ENCODE assay signal across 10 cellular contexts in the genomic region with DNA sequence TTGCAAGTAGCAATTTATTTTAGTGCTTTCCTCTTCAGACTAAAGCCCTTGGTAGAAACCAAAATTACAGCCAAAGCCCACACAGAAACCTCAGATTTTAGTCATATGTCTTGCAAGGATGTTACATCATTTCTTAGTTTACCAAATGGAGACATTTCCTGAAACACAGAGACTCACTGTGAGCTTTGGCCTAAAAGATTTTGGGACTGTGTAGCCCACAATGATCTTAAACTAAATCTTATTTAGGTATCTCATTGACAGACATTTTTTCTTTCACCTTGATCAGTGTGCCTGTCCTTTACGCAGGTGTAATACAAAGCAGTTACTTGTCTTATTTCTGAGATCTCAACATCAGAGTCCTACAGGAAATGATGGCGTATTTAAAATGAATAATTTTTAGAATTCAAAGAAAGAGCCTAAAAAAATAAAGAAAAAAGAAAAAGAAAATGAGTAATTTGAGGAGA. TPM values are rescaled to one million over a fixed set of nuclear protein-coding genes. Genes with fewer than 3 reads are reported as not detected.
DNase-seq lines count a peak whose midpoint lies in the region; ATAC-seq and TF ChIP-seq lines count a peak whose summit lies in the region.
"Had no signal": no experiment of that assay in that cellular context is flagged by ENCODE, and none has a peak within 500 bp of the region (broad histone marks: within the 10 kb centered on the region; RNA-seq: fewer than 3 reads in every experiment).

No MANE protein-coding gene starts in this region.

- CTCF ChIA-PET in activated CD4-positive, alpha-beta T cell treated with anti-CD3 and anti-CD28 coated beads for 36 hours (lab: Charles Lee) = interaction anchor here (1.1 to 2.8 kb wide), 6 partner anchors 9 to 205 kb away, joined by 3 to 11 read pairs (median 5); no protein-coding TSS in a partner anchor

- peak; percentile 27 for ATAC-seq in activated CD4-positive, alpha-beta T cell treated with anti-CD3 and anti-CD28 coated beads for 36 hours
- no peak for ATAC-seq in left ventricle myocardium superior

- H3K36me3 ChIP-seq in adipocyte (ENCODE audit: control insufficient read depth, insufficient read depth, low read length, severe bottlenecking) (no peaks in the 10 kb centered on the region), spleen (no peaks in the 10 kb centered on the region)

- H3K4me3 Mint-ChIP-seq in activated CD4-positive, alpha-beta T cell treated with anti-CD3 and anti-CD28 coated beads for 36 hours = peak overlapping the region; percentile 43
- H3K4me3 Mint-ChIP-seq: B cell, naive B cell had no signal

- WGBS in spleen, 5 donors = 71 to 84% (median 80%) methylated on average over 2 of the region's 2 CpGs

- H3K4me1 ChIP-seq in adipocyte (ENCODE audit: control insufficient read depth, insufficient read depth, low read length) (peaks cover 38% of the 10 kb centered on the region), spleen (peaks cover 0 to 74% (median 46%) of the 10 kb centered on the region in 6 donors)

- DNase-seq in activated CD4-positive, alpha-beta T cell treated with anti-CD3 and anti-CD28 coated beads for 36 hours = peak; percentile 16
- no peak for DNase-seq in activated CD4-positive, alpha-beta T cell treated with anti-CD3 and anti-CD28 coated beads, Interleukin-2, amount 50 U/mL, for 1 hour
- DNase-seq in HL-60 (ENCODE audit: low read depth in 1 of 2, low spot score in 1 of 2) (peak in 1 of 2 experiments; percentile 33), adipocyte (ENCODE audit: low read depth) (peak; percentile 81), spleen (no peak), HUDEP-2 (lab: John Stamatoyannopoulos, UW; ENCODE audit: unreplicated experiment in 76 of 76) (no peak), caudate nucleus (lab: John Stamatoyannopoulos, UW) (no peak), left ventricle myocardium superior (no peak)
- DNase-seq: naive B cell had no signal

- intact Hi-C loops in activated CD4-positive, alpha-beta T cell treated with anti-CD3 and anti-CD28 coated beads for 36 hours (cut with DNase I, micrococcal nuclease) = loop anchor here (1.0 to 10.0 kb wide), 7 partner anchors 27 to 636 kb away; a partner anchor contains a TSS
- intact Hi-C loops in spleen (cut with DNase I; ENCODE audit: low total_unique reads) = loop anchor here (5.0 kb wide), 1 partner anchor 203 kb away; no protein-coding TSS in a partner anchor
- intact Hi-C loops in left ventricle myocardium superior (cut with micrococcal nuclease) = no loop called here

- no peaks in the 10 kb centered on the region for H3K9me3 ChIP-seq in adipocyte (ENCODE audit: control insufficient read depth, low read length)
- no peaks in the 10 kb centered on the region for H3K9me3 ChIP-seq in spleen

- no peaks in the 10 kb centered on the region for H3K27me3 ChIP-seq in HL-60 (ENCODE audit: insufficient read depth, poor library complexity, severe bottlenecking)
- no peaks in the 10 kb centered on the region for H3K27me3 ChIP-seq in adipocyte (replicated peaks; ENCODE audit: control insufficient read depth, insufficient read depth, low read length)
- H3K27me3 ChIP-seq in spleen (replicated peaks in 1 of 7) = no peaks in the 10 kb centered on the region

- no peaks in the 10 kb centered on the region for H3K9me3 Mint-ChIP-seq in activated CD4-positive, alpha-beta T cell treated with anti-CD3 and anti-CD28 coated beads for 36 hours (ENCODE audit: low read depth)
- H3K9me3 Mint-ChIP-seq: naive B cell had no signal

- H3K27me3 Mint-ChIP-seq in activated CD4-positive, alpha-beta T cell treated with anti-CD3 and anti-CD28 coated beads for 36 hours = peaks cover 3% of the 10 kb centered on the region
- H3K27me3 Mint-ChIP-seq: B cell, naive B cell had no signal

- H3K27ac ChIP-seq in HL-60 (replicated peaks) (peak overlapping the region; percentile 48), spleen (peak overlapping the region in 6 of 8 donors; percentile 3 to 76 (median 32)), caudate nucleus (ENCODE audit: low read depth, low read length) (no peak overlapping the region)

- H3K4me1 Mint-ChIP-seq in activated CD4-positive, alpha-beta T cell treated with anti-CD3 and anti-CD28 coated beads for 36 hours = peaks cover 75% of the 10 kb centered on the region

- POLR2A ChIA-PET in activated CD4-positive, alpha-beta T cell treated with anti-CD3 and anti-CD28 coated beads for 36 hours (lab: Charles Lee) = interaction anchor here (0.6 kb wide), 1 partner anchor 208 kb away, joined by 3 read pairs; no protein-coding TSS in a partner anchor

- TF ChIP-seq CTCF in HL-60 (IDR thresholded peaks at IDR 0.05; ENCODE audit: insufficient read depth, low read length) (no peak), spleen (IDR thresholded peaks at IDR 0.05 in 8 of 11, conservative IDR thresholded peaks at IDR 0.05 in 3 of 11) (no peak)

- no peak for TF ChIP-seq POLR2A in spleen (IDR thresholded peaks at IDR 0.05)

- no peaks in the 10 kb centered on the region for H3K36me3 Mint-ChIP-seq in activated CD4-positive, alpha-beta T cell treated with anti-CD3 and anti-CD28 coated beads for 36 hours (ENCODE audit: low read depth)
- H3K36me3 Mint-ChIP-seq: naive B cell had no signal

- H3K27ac Mint-ChIP-seq in activated CD4-positive, alpha-beta T cell treated with anti-CD3 and anti-CD28 coated beads for 36 hours = peak overlapping the region; percentile 92
- H3K27ac Mint-ChIP-seq: B cell had no signal

- peak overlapping the region; percentile 69 for H3K9ac ChIP-seq in adipocyte (ENCODE audit: low read length)

- H3K4me3 ChIP-seq in HL-60 (replicated peaks; ENCODE audit: insufficient read depth, low read length) (no peak overlapping the region), adipocyte (ENCODE audit: low read length) (no peak overlapping the region), spleen (no peak overlapping the region)

RNA-seq across cellular contexts. Expression of a gene that starts 27.8 kb away (rescaled TPM):
- 10 to 100 TPM in 1 of 2 experiments, 1 to 10 TPM in 1; 9.0 to 13.1 TPM for total RNA-seq in activated CD4-positive, alpha-beta T cell treated with anti-CD3 and anti-CD28 coated beads for 36 hours
- 10 to 100 TPM; 12.6 to 17.4 (median 13.7) TPM for total RNA-seq in spleen
- 1 to 10 TPM; 2.1 to 3.4 (median 2.5) TPM for polyA plus RNA-seq in spleen
- total RNA-seq in left ventricle myocardium superior = 7.1 TPM

Comparison
In these comparisons a context has a peak if more than half of its experiments do, and no peak if none do; other contexts are left out.
1. DNase-seq: peak in activated CD4-positive, alpha-beta T cell treated with anti-CD3 and anti-CD28 coated beads for 36 hours (single experiment) and adipocyte (single experiment); none in activated CD4-positive, alpha-beta T cell treated with anti-CD3 and anti-CD28 coated beads, Interleukin-2, amount 50 U/mL, for 1 hour (single experiment), spleen (single experiment), HUDEP-2 (0 of 76), caudate nucleus (0 of 61) and left ventricle myocardium superior (single experiment).